ENCODE assay signal across 1 cellular context in the genomic region with DNA sequence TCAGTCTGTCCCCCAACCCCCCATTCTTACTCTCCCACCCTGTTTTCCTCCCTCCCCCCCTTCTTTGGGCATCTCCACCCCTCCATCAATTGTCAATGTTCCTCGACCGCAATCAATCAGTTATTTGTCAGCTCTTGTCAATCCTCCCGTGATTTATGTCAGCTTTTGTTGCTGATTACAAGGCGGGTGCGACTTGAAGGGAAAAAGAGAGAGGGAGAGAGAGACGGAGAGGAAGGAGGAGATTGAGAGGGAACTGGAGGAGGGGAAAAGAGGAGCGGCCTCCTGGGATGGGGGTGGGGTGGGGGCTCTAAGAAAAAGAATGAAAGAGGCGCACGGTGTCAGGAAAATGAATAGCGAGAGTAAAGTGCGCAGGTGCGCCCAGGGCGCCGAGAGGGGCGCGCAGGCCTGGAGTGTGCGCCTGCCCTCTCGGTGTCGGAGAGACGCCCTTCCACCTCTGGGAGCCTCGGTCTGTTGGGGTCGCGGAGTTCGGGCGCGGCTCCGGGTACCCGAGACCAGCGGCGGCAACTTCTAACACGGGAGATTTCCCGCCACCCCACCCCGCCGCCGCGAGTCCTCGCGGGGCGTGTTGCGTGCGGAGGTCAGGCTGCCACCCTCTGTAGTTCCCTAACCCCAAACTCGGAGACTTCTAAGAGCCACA.
TF ChIP-seq lines count a peak whose summit lies in the region.

No MANE protein-coding gene starts in this region.

TF ChIP-seq in GM23338, 12 proteins besides CTCF, POLR2A, EP300 and RAD21 (continued from another document):
- TF ChIP-seq, protein P1, sequence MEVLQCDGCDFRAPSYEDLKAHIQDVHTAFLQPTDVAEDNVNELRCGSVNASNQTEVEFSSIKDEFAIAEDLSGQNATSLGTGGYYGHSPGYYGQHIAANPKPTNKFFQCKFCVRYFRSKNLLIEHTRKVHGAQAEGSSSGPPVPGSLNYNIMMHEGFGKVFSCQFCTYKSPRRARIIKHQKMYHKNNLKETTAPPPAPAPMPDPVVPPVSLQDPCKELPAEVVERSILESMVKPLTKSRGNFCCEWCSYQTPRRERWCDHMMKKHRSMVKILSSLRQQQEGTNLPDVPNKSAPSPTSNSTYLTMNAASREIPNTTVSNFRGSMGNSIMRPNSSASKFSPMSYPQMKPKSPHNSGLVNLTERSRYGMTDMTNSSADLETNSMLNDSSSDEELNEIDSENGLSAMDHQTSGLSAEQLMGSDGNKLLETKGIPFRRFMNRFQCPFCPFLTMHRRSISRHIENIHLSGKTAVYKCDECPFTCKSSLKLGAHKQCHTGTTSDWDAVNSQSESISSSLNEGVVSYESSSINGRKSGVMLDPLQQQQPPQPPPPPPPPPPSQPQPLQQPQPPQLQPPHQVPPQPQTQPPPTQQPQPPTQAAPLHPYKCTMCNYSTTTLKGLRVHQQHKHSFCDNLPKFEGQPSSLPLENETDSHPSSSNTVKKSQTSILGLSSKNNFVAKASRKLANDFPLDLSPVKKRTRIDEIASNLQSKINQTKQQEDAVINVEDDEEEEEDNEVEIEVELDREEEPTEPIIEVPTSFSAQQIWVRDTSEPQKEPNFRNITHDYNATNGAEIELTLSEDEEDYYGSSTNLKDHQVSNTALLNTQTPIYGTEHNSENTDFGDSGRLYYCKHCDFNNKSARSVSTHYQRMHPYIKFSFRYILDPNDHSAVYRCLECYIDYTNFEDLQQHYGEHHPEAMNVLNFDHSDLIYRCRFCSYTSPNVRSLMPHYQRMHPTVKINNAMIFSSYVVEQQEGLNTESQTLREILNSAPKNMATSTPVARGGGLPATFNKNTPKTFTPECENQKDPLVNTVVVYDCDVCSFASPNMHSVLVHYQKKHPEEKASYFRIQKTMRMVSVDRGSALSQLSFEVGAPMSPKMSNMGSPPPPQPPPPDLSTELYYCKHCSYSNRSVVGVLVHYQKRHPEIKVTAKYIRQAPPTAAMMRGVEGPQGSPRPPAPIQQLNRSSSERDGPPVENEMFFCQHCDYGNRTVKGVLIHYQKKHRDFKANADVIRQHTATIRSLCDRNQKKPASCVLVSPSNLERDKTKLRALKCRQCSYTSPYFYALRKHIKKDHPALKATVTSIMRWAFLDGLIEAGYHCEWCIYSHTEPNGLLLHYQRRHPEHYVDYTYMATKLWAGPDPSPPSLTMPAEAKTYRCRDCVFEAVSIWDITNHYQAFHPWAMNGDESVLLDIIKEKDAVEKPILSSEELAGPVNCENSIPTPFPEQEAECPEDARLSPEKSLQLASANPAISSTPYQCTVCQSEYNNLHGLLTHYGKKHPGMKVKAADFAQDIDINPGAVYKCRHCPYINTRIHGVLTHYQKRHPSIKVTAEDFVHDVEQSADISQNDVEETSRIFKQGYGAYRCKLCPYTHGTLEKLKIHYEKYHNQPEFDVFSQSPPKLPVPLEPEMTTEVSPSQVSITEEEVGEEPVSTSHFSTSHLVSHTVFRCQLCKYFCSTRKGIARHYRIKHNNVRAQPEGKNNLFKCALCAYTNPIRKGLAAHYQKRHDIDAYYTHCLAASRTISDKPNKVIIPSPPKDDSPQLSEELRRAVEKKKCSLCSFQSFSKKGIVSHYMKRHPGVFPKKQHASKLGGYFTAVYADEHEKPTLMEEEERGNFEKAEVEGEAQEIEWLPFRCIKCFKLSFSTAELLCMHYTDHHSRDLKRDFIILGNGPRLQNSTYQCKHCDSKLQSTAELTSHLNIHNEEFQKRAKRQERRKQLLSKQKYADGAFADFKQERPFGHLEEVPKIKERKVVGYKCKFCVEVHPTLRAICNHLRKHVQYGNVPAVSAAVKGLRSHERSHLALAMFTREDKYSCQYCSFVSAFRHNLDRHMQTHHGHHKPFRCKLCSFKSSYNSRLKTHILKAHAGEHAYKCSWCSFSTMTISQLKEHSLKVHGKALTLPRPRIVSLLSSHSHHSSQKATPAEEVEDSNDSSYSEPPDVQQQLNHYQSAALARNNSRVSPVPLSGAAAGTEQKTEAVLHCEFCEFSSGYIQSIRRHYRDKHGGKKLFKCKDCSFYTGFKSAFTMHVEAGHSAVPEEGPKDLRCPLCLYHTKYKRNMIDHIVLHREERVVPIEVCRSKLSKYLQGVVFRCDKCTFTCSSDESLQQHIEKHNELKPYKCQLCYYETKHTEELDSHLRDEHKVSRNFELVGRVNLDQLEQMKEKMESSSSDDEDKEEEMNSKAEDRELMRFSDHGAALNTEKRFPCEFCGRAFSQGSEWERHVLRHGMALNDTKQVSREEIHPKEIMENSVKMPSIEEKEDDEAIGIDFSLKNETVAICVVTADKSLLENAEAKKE (CRISPR knock-in tag; IDR thresholded peaks at IDR 0.05): no peak
- TF ChIP-seq NANOG (IDR thresholded peaks at IDR 0.05; ENCODE audit: borderline replicate concordance): no peak
